Comparison of ENCODE assay signal across 6 cellular contexts in the genomic region with DNA sequence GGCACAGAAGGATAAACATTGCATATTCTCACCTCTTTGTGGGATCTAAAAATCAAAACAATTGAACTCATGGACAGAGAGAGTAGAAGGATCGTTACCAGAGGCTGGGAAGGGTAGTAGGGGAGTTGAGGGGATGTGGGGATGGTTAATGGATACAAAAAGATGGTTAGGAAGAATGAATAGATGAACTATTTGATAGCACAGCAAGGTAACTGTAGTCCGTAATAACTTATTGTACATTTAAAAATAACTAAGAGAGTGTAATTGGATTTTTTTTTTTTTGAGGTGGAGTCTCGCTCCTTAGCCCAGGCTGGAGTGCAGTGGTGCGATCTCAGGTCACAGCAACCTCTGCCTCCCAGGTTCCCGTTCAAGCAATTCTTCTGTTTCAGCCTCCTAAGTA.
"Had no signal": no experiment of that assay in that cellular context is flagged by ENCODE, and none has a peak within 500 bp of the region (broad histone marks: within the 10 kb centered on the region; RNA-seq: fewer than 3 reads in every experiment).

No MANE protein-coding gene starts in this region.

- H3K27ac ChIP-seq: HL-60, KMS-11 had no signal

- FAIRE-seq: K562 had no signal

- DNase-seq: IMR-90, KBM-7, KG1 had no signal

- H3K4me2 ChIP-seq: KMS-11 had no signal

- H3K9ac ChIP-seq: KMS-11 had no signal

- H3K4me3 ChIP-seq: K562 had no signal

- ATAC-seq: K562 had no signal
